In genomic region chr2:182980115-182980514, GRCh38 we compare ENCODE assay signal across 10 cellular contexts. TPM values are rescaled to one million over a fixed set of nuclear protein-coding genes. Genes with fewer than 3 reads are reported as not detected.
DNase-seq lines count a peak whose midpoint lies in the region; ATAC-seq, FAIRE-seq and TF ChIP-seq lines count a peak whose summit lies in the region.
"Had no signal": no experiment of that assay in that cellular context is flagged by ENCODE, and none has a peak within 500 bp of the region (broad histone marks: within the 10 kb centered on the region; RNA-seq: fewer than 3 reads in every experiment).

No MANE protein-coding gene starts in this region.

- H4K5ac ChIP-seq in H1 (ENCODE audit: insufficient read length, low read depth, low read length) = no peak overlapping the region

- H4K91ac ChIP-seq in H1 (replicated peaks; ENCODE audit: insufficient read length, low read length) = no peak overlapping the region

- FAIRE-seq in H1 (lab: Jason Lieb, UNC) = no peak

- H2BK20ac ChIP-seq in H1 (ENCODE audit: low read length) = no peak overlapping the region

- H3K4me1 ChIP-seq in OCI-LY3 (ENCODE audit: low read length) = no peaks in the 10 kb centered on the region
- H3K4me1 ChIP-seq in H1 (replicated peaks in 1 of 4; ENCODE audit: control insufficient read depth in 3 of 4, insufficient read depth in 4 of 4, low read length in 3 of 4) = no peaks in the 10 kb centered on the region
- H3K4me1 ChIP-seq: SJSA1 had no signal

- no peak overlapping the region for H3K4me3 ChIP-seq in OCI-LY3 (ENCODE audit: low read length)
- no peak overlapping the region for H3K4me3 ChIP-seq in H1 (ENCODE audit: extremely low read depth in 1 of 4, insufficient read depth in 2 of 4, low read depth in 3 of 4, low read length in 4 of 4)
- no peak overlapping the region for H3K4me3 ChIP-seq in neural cell (ENCODE audit: low read length)
- H3K4me3 ChIP-seq: SJSA1, skin epidermis had no signal

- no peak overlapping the region for H2AK5ac ChIP-seq in H1 (ENCODE audit: low read depth, low read length)

- no peaks in the 10 kb centered on the region for H3K9me2 ChIP-seq in neural cell (ENCODE audit: insufficient read depth, low read length)

- peaks cover 18% of the 10 kb centered on the region for H3K27me3 ChIP-seq in OCI-LY3 (ENCODE audit: low read depth, low read length)
- no peaks in the 10 kb centered on the region for H3K27me3 ChIP-seq in H1 (replicated peaks in 1 of 4; ENCODE audit: control insufficient read depth in 3 of 4, extremely low read depth in 1 of 4, insufficient read depth in 3 of 4, low read length in 3 of 4)
- no peaks in the 10 kb centered on the region for H3K27me3 ChIP-seq in neural cell (ENCODE audit: insufficient read depth, low read depth, low read length)
- H3K27me3 ChIP-seq: SJSA1 had no signal

- H3K14ac ChIP-seq in H1 (ENCODE audit: insufficient read length) = no peak overlapping the region

- H3K27ac ChIP-seq in OCI-LY3 (ENCODE audit: low read length) = no peak overlapping the region
- no peak overlapping the region for H3K27ac ChIP-seq in H1 (ENCODE audit: low read depth, low read length)
- H3K27ac ChIP-seq in neural cell (ENCODE audit: low read length) = no peak overlapping the region
- H3K27ac ChIP-seq: SJSA1, skin epidermis had no signal

- H3K36me3 ChIP-seq in OCI-LY3 (replicated peaks; ENCODE audit: low read depth, low read length) = no peaks in the 10 kb centered on the region
- peaks cover 0 to 73% (median 33%) of the 10 kb centered on the region in 4 experiments; a peak in 6 of 8 replicates for H3K36me3 ChIP-seq in H1 (ENCODE audit: control insufficient read depth in 2 of 4, insufficient read depth in 4 of 4, low read length in 3 of 4)
- H3K36me3 ChIP-seq in neural cell (ENCODE audit: insufficient read depth, low read length) = peaks cover 22% of the 10 kb centered on the region

- no peaks in the 10 kb centered on the region for H3K79me1 ChIP-seq in H1 (ENCODE audit: low read depth, low read length)

- H2AFZ ChIP-seq in OCI-LY3 (ENCODE audit: low read depth, low read length) (no peak overlapping the region), H1 (ENCODE audit: low read length) (no peak overlapping the region), neural cell (ENCODE audit: low read depth, low read length) (no peak overlapping the region)

- H3K79me2 ChIP-seq in OCI-LY3 (ENCODE audit: low read length) (no peaks in the 10 kb centered on the region), H1 (ENCODE audit: control insufficient read depth in 1 of 2, insufficient read depth in 2 of 2, low read length in 2 of 2) (no peaks in the 10 kb centered on the region), neural cell (replicated peaks; ENCODE audit: insufficient read depth, low read length) (no peaks in the 10 kb centered on the region)

- no peaks in the 10 kb centered on the region for H3K23me2 ChIP-seq in H1 (ENCODE audit: low read depth, low read length)

- no peaks in the 10 kb centered on the region for H3F3A ChIP-seq in neural cell (ENCODE audit: insufficient read depth, low read length, poor library complexity, severe bottlenecking)

- no peak overlapping the region for H3K4me2 ChIP-seq in OCI-LY3 (ENCODE audit: low read length)
- no peak overlapping the region for H3K4me2 ChIP-seq in H1 (ENCODE audit: insufficient read depth in 1 of 2, low read depth in 2 of 2, low read length in 2 of 2)
- H3K4me2 ChIP-seq in neural cell (ENCODE audit: low read length) = no peak overlapping the region

- H2BK15ac ChIP-seq in H1 (ENCODE audit: low read length) = no peak overlapping the region

- H3K9ac ChIP-seq in OCI-LY3 (ENCODE audit: low read length) (no peak overlapping the region), H1 (replicated peaks in 1 of 4; ENCODE audit: extremely low read depth in 1 of 4, low read depth in 3 of 4, low read length in 3 of 4) (no peak overlapping the region), neural cell (ENCODE audit: low read length) (no peak overlapping the region)

- ATAC-seq in GM21576 (IDR thresholded peaks at IDR 0.05; ENCODE audit: unreplicated experiment) = peak; percentile 81

- H4K8ac ChIP-seq in H1 (ENCODE audit: extremely low read depth, insufficient read depth, low read length) = no peak overlapping the region

- no peaks in the 10 kb centered on the region for H4K20me1 ChIP-seq in OCI-LY3 (ENCODE audit: insufficient read depth, low read length)
- H4K20me1 ChIP-seq in H1 (replicated peaks in 1 of 2; ENCODE audit: control insufficient read depth in 1 of 2, insufficient read depth in 2 of 2, low read length in 2 of 2) = peaks cover 0 to 1% of the 10 kb centered on the region in 2 experiments
- H4K20me1 ChIP-seq in neural cell (ENCODE audit: insufficient read depth) = no peaks in the 10 kb centered on the region

- TF ChIP-seq RAD21 in H1 (IDR thresholded peaks at IDR 0.05 in 1 of 2, conservative IDR thresholded peaks at IDR 0.05 in 1 of 2; ENCODE audit: low read depth in 2 of 2, low read length in 2 of 2) (peak in 1 of 2 experiments; percentile 42), neural cell (conservative IDR thresholded peaks at IDR 0.05) (peak; percentile 77)

- H3K4ac ChIP-seq in H1 (replicated peaks; ENCODE audit: insufficient read length, low read depth, low read length) = no peak overlapping the region

- peak; percentile 6 for DNase-seq in DMS79 (lab: John Stamatoyannopoulos, UW)
- DNase-seq in HuH-7 (ENCODE audit: low spot score) = peak; percentile 23
- DNase-seq in H1 (ENCODE audit: low read depth in 1 of 2, low spot score in 2 of 2) = no peak
- DNase-seq in activated T-cell treated with anti-CD3 and anti-CD28 coated beads, Interleukin-2, amount 50 U/mL, for 48 hours = no peak
- no peak for DNase-seq in Ammon's horn (ENCODE audit: low spot score)

- POLR2A ChIA-PET in H1 (lab: Charles Lee; ENCODE audit: partially characterized antibody) = interaction anchor here (1.3 kb wide), 1 partner anchor 9 kb away, joined by 3 read pairs; no protein-coding TSS in a partner anchor

- H2BK12ac ChIP-seq in H1 (ENCODE audit: low read depth, low read length) = no peak overlapping the region

- peak; percentile 68 for TF ChIP-seq CTCF in OCI-LY3 (IDR thresholded peaks at IDR 0.05; ENCODE audit: low read depth, low read length)
- TF ChIP-seq CTCF in H1 (IDR thresholded peaks at IDR 0.05; ENCODE audit: control extremely low read depth in 1 of 3, insufficient read depth in 1 of 3, low read depth in 1 of 3, low read length in 3 of 3) = peak in 2 of 3 experiments; percentile 10 to 18; a peak in 2 of 4 replicates
- TF ChIP-seq CTCF in neural cell (IDR thresholded peaks at IDR 0.05; ENCODE audit: poor library complexity, severe bottlenecking) = peak; percentile 71

- H3K23ac ChIP-seq in H1 (ENCODE audit: insufficient read length) = no peak overlapping the region

- H3K9me3 ChIP-seq in OCI-LY3 (ENCODE audit: insufficient read depth, low read length) (no peaks in the 10 kb centered on the region), H1 (ENCODE audit: insufficient read depth in 2 of 2, low read depth in 1 of 2, low read length in 1 of 2) (no peaks in the 10 kb centered on the region), neural cell (ENCODE audit: low read length) (no peaks in the 10 kb centered on the region)
- H3K9me3 ChIP-seq: SJSA1 had no signal

- TF ChIP-seq POLR2A in H1 (IDR thresholded peaks at IDR 0.05; ENCODE audit: control extremely low read depth in 1 of 2, low read depth in 2 of 2, low read length in 2 of 2) = no peak

- H2BK5ac ChIP-seq in H1 (ENCODE audit: low read depth, low read length) = no peak overlapping the region

- CTCF ChIA-PET in H1 (lab: Charles Lee; ENCODE audit: partially characterized antibody) = interaction anchor here (0.6 to 5.7 kb wide), 39 partner anchors 9 to 1148 kb away, joined by 3 to 65 read pairs (median 5); no protein-coding TSS in a partner anchor

- no peak overlapping the region for H2BK120ac ChIP-seq in H1 (replicated peaks; ENCODE audit: low read depth, low read length)

- no peak overlapping the region for H3K18ac ChIP-seq in H1 (ENCODE audit: extremely low read depth, low read length)

- TF ChIP-seq EP300 in H1 (IDR thresholded peaks at IDR 0.05; ENCODE audit: borderline replicate concordance in 1 of 2, low read depth in 2 of 2, low read length in 2 of 2) (no peak), neural cell (conservative IDR thresholded peaks at IDR 0.05; ENCODE audit: poor library complexity, severe bottlenecking) (no peak)

- H3K56ac ChIP-seq in H1 (replicated peaks; ENCODE audit: insufficient read length, low read depth, low read length) = no peak overlapping the region

TF ChIP-seq in H1, 55 proteins besides CTCF, POLR2A, EP300 and RAD21 (continues in another document):
- TF ChIP-seq SRF (IDR thresholded peaks at IDR 0.05; ENCODE audit: low read depth, low read length) (no peak), NANOG (IDR thresholded peaks at IDR 0.05; ENCODE audit: insufficient read depth, low read depth, low read length, poor library complexity, severe bottlenecking) (no peak), TAF7 (optimal IDR thresholded peaks at IDR 0.05; ENCODE audit: borderline replicate concordance, low read depth, low read length) (no peak), CBX5 (IDR thresholded peaks at IDR 0.05; ENCODE audit: low read depth, low read length) (no peak), CBX8 (IDR thresholded peaks at IDR 0.05; ENCODE audit: borderline replicate concordance, low read depth, low read length) (no peak), GABPA (IDR thresholded peaks at IDR 0.05; ENCODE audit: borderline replicate concordance, insufficient read depth, low read length) (no peak)

RNA-seq across cellular contexts. Expression of gene NCKAP1, which starts 58.1 kb away (rescaled TPM):
- total RNA-seq in H1 (2021; fragmentation: NEBNext Ultra II Directional; extraction: Animal tissue kit (Norgen Biotek cat#: 25700)) = 153 and 173 TPM in 2 replicates
- polyA plus RNA-seq in H1 (2011; rRNA removed) = 48.5 and 90.8 TPM in 2 replicates
- 86.9 TPM for polyA plus RNA-seq in H1 (2011; cell fraction: cytosol; rRNA removed)
- 26.9 TPM for polyA plus RNA-seq in H1 (2011; cell fraction: nucleus; rRNA removed)
- 70.8 to 102 TPM (median 91.1 TPM) in 4 replicates for polyA plus RNA-seq in H1 (2012, experiment 1 of 2)
- polyA plus RNA-seq in H1 (2012, experiment 2 of 2) = 7.8 TPM
- 71.3 TPM for polyA plus RNA-seq in H1 (2013, experiment 1 of 2)
- polyA plus RNA-seq in H1 (2013, experiment 2 of 2) = 74.7 TPM
- 126 and 193 TPM in 2 replicates for polyA minus RNA-seq in H1 (2011; rRNA and poly(A)+ RNA removed)
- polyA minus RNA-seq in H1 (2011; cell fraction: cytosol; rRNA and poly(A)+ RNA removed) = 68.0 TPM
- polyA minus RNA-seq in H1 (2011; cell fraction: nucleus; rRNA and poly(A)+ RNA removed) = 138 TPM
- polyA plus RNA-seq in neural cell = 124 and 127 TPM in 2 replicates
- 199 and 286 TPM in 2 replicates for polyA minus RNA-seq in neural cell

Comparison
In these comparisons a context has a peak if more than half of its experiments do, and no peak if none do; other contexts are left out.
1. DNase-seq: peak in DMS79 (single experiment) and HuH-7 (single experiment); none in H1 (0 of 2), activated T-cell treated with anti-CD3 and anti-CD28 coated beads, Interleukin-2, amount 50 U/mL, for 48 hours (0 of 2) and Ammon's horn (single experiment).
2. CTCF ChIP-seq: peak in every context shown above with its lines; median percentile 71 in neural cell; 68 in OCI-LY3; 14 in H1.